Comparison of ENCODE assay signal across 28 cellular contexts in genomic region chr4:11438647-11439046, GRCh38. TPM values are rescaled to one million over a fixed set of nuclear protein-coding genes. Genes with fewer than 3 reads are reported as not detected.
"Had no signal": no experiment of that assay in that cellular context is flagged by ENCODE, and none has a peak within 500 bp of the region (broad histone marks: within the 10 kb centered on the region; RNA-seq: fewer than 3 reads in every experiment).

No MANE protein-coding gene starts in this region.

- H3K27ac ChIP-seq: ascending aorta, KMS-11, Peyer's patch, SJSA1 had no signal

- H3K9me3 ChIP-seq: ascending aorta, Peyer's patch, SJSA1, SK-N-SH had no signal

- ATAC-seq: activated CD8-positive, alpha-beta T cell treated with anti-CD3 and anti-CD28 coated beads for 36 hours; PC-3 had no signal

- DNase-seq: activated CD4-positive, alpha-beta T cell treated with anti-CD3 and anti-CD28 coated beads, Interleukin-2, amount 10 ng/mL, durations not matched to agents 24 days and 14 days; activated CD4-positive, alpha-beta T cell treated with anti-CD3 and anti-CD28 coated beads, Interleukin-2, amount 50 U/mL, for 4 hours; activated CD8-positive, alpha-beta T cell treated with anti-CD3 and anti-CD28 coated beads for 36 hours; activated gamma-delta T cell; activated naive CD4-positive, alpha-beta T cell treated with Interleukin-2 at 50 U/mL for 16 hours; activated naive CD8-positive, alpha-beta T cell treated with anti-CD3 and anti-CD28 coated beads, Interleukin-2, amount 10 ng/mL, durations not matched to agents 7 days and 5 days; activated T-cell treated with anti-CD3 and anti-CD28 coated beads, Interleukin-2, amount 50 U/mL, for 24 hours; amygdala; NCI-H1092 treated with DMSO at 0.1 percent for 48 hours; NCI-H1417; NCI-H146; NCI-H187; NCI-H2029 treated with DMSO at 0.1 percent for 48 hours; NCI-H2107; NCI-H2171; NCI-H510A; NCI-H526; NCI-H748 treated with DMSO at 0.1 percent for 48 hours; NK-92 treated with Interleukin-12 subunit alpha and Interleukin-12 subunit beta, amount 100 ng/mL, for 24 hours; PC-3; Peyer's patch; RPMI8226; SHP77 treated with DMSO at 0.1 percent for 48 hours; SK-N-SH had no signal

- FAIRE-seq: TTC549 had no signal

- H3K4me2 ChIP-seq: KMS-11, SK-N-SH had no signal

- H3K4me1 ChIP-seq: ascending aorta, Peyer's patch, SJSA1 had no signal

- H3K9ac ChIP-seq: KMS-11, SK-N-SH had no signal

- H3K27me3 ChIP-seq: ascending aorta, Peyer's patch, SJSA1 had no signal

- H3K4me3 ChIP-seq: ascending aorta, Peyer's patch, SJSA1 had no signal

- H3K36me3 ChIP-seq: ascending aorta, SJSA1 had no signal

RNA-seq across cellular contexts. Expression of gene HS3ST1, which starts 10.0 kb away (rescaled TPM):
- total RNA-seq: activated CD8-positive, alpha-beta T cell treated with anti-CD3 and anti-CD28 coated beads for 36 hours; SJSA1 had no signal
- polyA plus RNA-seq: SK-N-SH had no signal
